ENCODE assay signal across 8 cellular contexts in the genomic region with DNA sequence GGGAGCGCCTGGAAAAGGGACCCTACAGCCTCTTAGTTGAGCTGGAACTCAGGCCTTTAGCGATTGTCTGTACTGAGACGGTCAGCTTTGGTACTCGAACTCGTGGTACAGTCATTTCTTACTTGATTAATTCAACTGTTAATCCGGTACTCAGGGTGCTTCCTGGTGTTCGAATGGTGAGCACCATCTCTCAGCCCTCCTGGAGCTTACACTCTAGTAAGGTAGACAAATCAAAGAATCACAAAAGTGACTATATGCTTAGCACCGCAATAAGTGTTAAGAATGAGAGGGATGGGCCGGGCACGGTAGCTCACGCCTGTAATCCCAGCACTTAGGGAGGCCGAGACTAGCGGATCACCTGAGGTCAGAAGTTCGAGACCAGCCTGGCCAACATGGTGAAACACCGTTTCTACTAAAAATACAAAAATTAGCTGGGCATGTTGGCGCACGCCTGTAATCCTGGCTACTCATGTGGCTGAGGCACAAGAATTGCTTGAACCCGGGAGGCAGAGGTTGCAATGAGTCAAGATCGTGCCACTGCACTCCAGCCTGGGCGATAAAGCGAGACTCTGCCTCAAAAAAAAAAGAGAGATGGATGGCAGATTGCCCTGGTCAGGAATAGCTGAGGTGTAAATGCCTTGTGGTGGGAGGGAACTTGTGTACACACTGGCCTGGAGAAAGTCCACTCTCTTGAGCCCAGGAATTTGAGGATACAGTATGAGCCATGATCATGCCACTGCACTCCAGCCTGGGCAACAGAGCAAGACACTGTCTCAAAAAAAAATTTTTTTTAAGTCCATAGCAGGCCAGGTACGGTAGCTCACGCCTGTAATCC. TPM values are rescaled to one million over a fixed set of nuclear protein-coding genes. Genes with fewer than 3 reads are reported as not detected.
A peak's percentile ranks its signal among the peaks of the same experiment; 100 is the strongest.
DNase-seq lines count a peak whose midpoint lies in the region; ATAC-seq, FAIRE-seq and TF ChIP-seq lines count a peak whose summit lies in the region.

No MANE protein-coding gene starts in this region.

- peaks cover 18% of the 10 kb centered on the region for H3K27me3 Mint-ChIP-seq in activated naive CD4-positive, alpha-beta T cell treated with anti-CD3 and anti-CD28 coated beads, Interleukin-2, amount 10 ng/mL, durations not matched to agents 7 days and 5 days
- H3K27me3 Mint-ChIP-seq in activated T-helper 1 cell treated with anti-CD3 and anti-CD28 coated beads, Interleukin-12 subunit alpha, Interleukin-12 subunit beta, Interleukin-2, Interleukin-4 antibody, amounts not matched to agents 30 ng/mL and 10 ng/mL and 1 ng/mL, durations not matched to agents 14 hours and 24 hours and 36 hours (ENCODE audit: insufficient read depth) = no peaks in the 10 kb centered on the region

- WGBS in thymus = 74% methylated on average over 23 of the region's 23 CpGs

- peaks cover 41% of the 10 kb centered on the region for H3K4me1 Mint-ChIP-seq in activated naive CD4-positive, alpha-beta T cell treated with anti-CD3 and anti-CD28 coated beads, Interleukin-2, amount 10 ng/mL, durations not matched to agents 7 days and 5 days
- H3K4me1 Mint-ChIP-seq in activated T-helper 1 cell treated with anti-CD3 and anti-CD28 coated beads, Interleukin-12 subunit alpha, Interleukin-12 subunit beta, Interleukin-2, Interleukin-4 antibody, amounts not matched to agents 30 ng/mL and 10 ng/mL and 1 ng/mL, durations not matched to agents 14 hours and 24 hours and 36 hours (ENCODE audit: low read depth) = peaks cover 42% of the 10 kb centered on the region

- no peak for TF ChIP-seq CTCF in kidney (IDR thresholded peaks at IDR 0.05; ENCODE audit: borderline replicate concordance, extremely low read depth, insufficient read depth)

- H3K4me3 Mint-ChIP-seq in activated naive CD4-positive, alpha-beta T cell treated with anti-CD3 and anti-CD28 coated beads, Interleukin-2, amount 10 ng/mL, durations not matched to agents 7 days and 5 days = peak overlapping the region; percentile 84
- H3K4me3 Mint-ChIP-seq in activated T-helper 1 cell treated with anti-CD3 and anti-CD28 coated beads, Interleukin-12 subunit alpha, Interleukin-12 subunit beta, Interleukin-2, Interleukin-4 antibody, amounts not matched to agents 30 ng/mL and 10 ng/mL and 1 ng/mL, durations not matched to agents 14 hours and 24 hours and 36 hours = peak overlapping the region; percentile 93

- H3K27ac Mint-ChIP-seq in activated naive CD4-positive, alpha-beta T cell treated with anti-CD3 and anti-CD28 coated beads, Interleukin-2, amount 10 ng/mL, durations not matched to agents 7 days and 5 days = peak overlapping the region; percentile 86
- peak overlapping the region; percentile 91 for H3K27ac Mint-ChIP-seq in activated T-helper 1 cell treated with anti-CD3 and anti-CD28 coated beads, Interleukin-12 subunit alpha, Interleukin-12 subunit beta, Interleukin-2, Interleukin-4 antibody, amounts not matched to agents 30 ng/mL and 10 ng/mL and 1 ng/mL, durations not matched to agents 14 hours and 24 hours and 36 hours

- intact Hi-C loops in activated T-helper 1 cell treated with anti-CD3 and anti-CD28 coated beads, Interleukin-12 subunit alpha, Interleukin-12 subunit beta, Interleukin-2, Interleukin-4 antibody, amounts not matched to agents 30 ng/mL and 10 ng/mL and 1 ng/mL, durations not matched to agents 14 hours and 24 hours and 36 hours (cut with micrococcal nuclease) = loop anchor here (5.0 kb wide), 5 partner anchors 399 to 1414 kb away; partner anchors contain the start of genes DCTN4, G3BP1, GM2A and GRPEL2
- intact Hi-C loops in kidney (cut with DNase I) = no loop called here

- FAIRE-seq in kidney (lab: Jason Lieb, UNC) = no peak

- peak overlapping the region; percentile 74 to 82 for H3K4me3 ChIP-seq in kidney (ENCODE audit: low read length in 2 of 2)
- H3K4me3 ChIP-seq in thymus (ENCODE audit: low read length) = peak overlapping the region; percentile 79

- peak overlapping the region; percentile 67 to 75 for H3K9ac ChIP-seq in kidney (ENCODE audit: low read length in 2 of 2)

- ATAC-seq in HG03039 (IDR thresholded peaks at IDR 0.05; ENCODE audit: unreplicated experiment) = no peak
- ATAC-seq in HG02970 (IDR thresholded peaks at IDR 0.05; ENCODE audit: low FRiP score, unreplicated experiment) = no peak

- no peaks in the 10 kb centered on the region for H3K9me3 Mint-ChIP-seq in activated naive CD4-positive, alpha-beta T cell treated with anti-CD3 and anti-CD28 coated beads, Interleukin-2, amount 10 ng/mL, durations not matched to agents 7 days and 5 days
- H3K9me3 Mint-ChIP-seq in activated T-helper 1 cell treated with anti-CD3 and anti-CD28 coated beads, Interleukin-12 subunit alpha, Interleukin-12 subunit beta, Interleukin-2, Interleukin-4 antibody, amounts not matched to agents 30 ng/mL and 10 ng/mL and 1 ng/mL, durations not matched to agents 14 hours and 24 hours and 36 hours = no peaks in the 10 kb centered on the region

- H3K36me3 ChIP-seq in kidney (ENCODE audit: control insufficient read depth in 1 of 2, insufficient read depth in 2 of 2, low read length in 2 of 2) (peaks cover 10 to 23% of the 10 kb centered on the region in 2 donors), thymus (ENCODE audit: control insufficient read depth, insufficient read depth) (peaks cover 30% of the 10 kb centered on the region)

- DNase-seq in activated naive CD4-positive, alpha-beta T cell treated with anti-CD3 and anti-CD28 coated beads, Interleukin-2, amount 10 ng/mL, durations not matched to agents 7 days and 5 days = no peak
- DNase-seq in activated naive CD4-positive, alpha-beta T cell (lab: John Stamatoyannopoulos, UW) = no peak
- DNase-seq in activated T-helper 1 cell treated with anti-CD3 and anti-CD28 coated beads, Interleukin-12 subunit alpha, Interleukin-12 subunit beta, Interleukin-2, Interleukin-4 antibody, amounts not matched to agents 30 ng/mL and 10 ng/mL and 1 ng/mL, durations not matched to agents 14 hours and 24 hours and 36 hours (ENCODE audit: low spot score) = no peak
- peak; percentile 14 for DNase-seq in kidney
- no peak for DNase-seq in NCI-H2081 (lab: John Stamatoyannopoulos, UW)

- peaks cover 8 to 9% of the 10 kb centered on the region in 2 donors for H3K4me1 ChIP-seq in kidney (ENCODE audit: control insufficient read depth in 1 of 2, insufficient read depth in 1 of 2, low read depth in 1 of 2, low read length in 2 of 2)
- H3K4me1 ChIP-seq in thymus (ENCODE audit: control insufficient read depth, insufficient read depth, low read length) = peaks cover 6% of the 10 kb centered on the region

- H3K36me3 Mint-ChIP-seq in activated naive CD4-positive, alpha-beta T cell treated with anti-CD3 and anti-CD28 coated beads, Interleukin-2, amount 10 ng/mL, durations not matched to agents 7 days and 5 days = peaks cover 28% of the 10 kb centered on the region
- H3K36me3 Mint-ChIP-seq in activated T-helper 1 cell treated with anti-CD3 and anti-CD28 coated beads, Interleukin-12 subunit alpha, Interleukin-12 subunit beta, Interleukin-2, Interleukin-4 antibody, amounts not matched to agents 30 ng/mL and 10 ng/mL and 1 ng/mL, durations not matched to agents 14 hours and 24 hours and 36 hours (ENCODE audit: low read depth) = peaks cover 28% of the 10 kb centered on the region

- H3K27ac ChIP-seq in kidney (ENCODE audit: low read depth in 2 of 2, low read length in 2 of 2) = no peak overlapping the region
- no peak overlapping the region for H3K27ac ChIP-seq in thymus (ENCODE audit: low read depth)

- H3K9me3 ChIP-seq in kidney (ENCODE audit: control insufficient read depth in 1 of 2, low read length in 2 of 2) (no peaks in the 10 kb centered on the region), thymus (ENCODE audit: control insufficient read depth) (no peaks in the 10 kb centered on the region)

- CTCF ChIA-PET in activated naive CD4-positive, alpha-beta T cell treated with anti-CD3 and anti-CD28 coated beads, Interleukin-2, amount 10 ng/mL, durations not matched to agents 7 days and 5 days (lab: Charles Lee) = no interaction called here

- H3K27me3 ChIP-seq in thymus (ENCODE audit: control insufficient read depth, insufficient read depth) = no peaks in the 10 kb centered on the region

RNA-seq across cellular contexts. Expression of gene TCOF1, which starts 1.0 kb away (rescaled TPM):
- total RNA-seq in activated T-helper 1 cell treated with anti-CD3 and anti-CD28 coated beads, Interleukin-12 subunit alpha, Interleukin-12 subunit beta, Interleukin-2, Interleukin-4 antibody, amounts not matched to agents 30 ng/mL and 10 ng/mL and 1 ng/mL, durations not matched to agents 14 hours and 24 hours and 36 hours = 130 and 131 TPM in 2 replicates
- total RNA-seq in kidney = 23.5 TPM
- polyA plus RNA-seq in kidney (ENCODE audit: insufficient read depth, low read depth, low replicate concordance) (12.2 TPM), thymus (17.7 TPM)

RNA-seq across cellular contexts. Expression of gene CD74, which starts 54.2 kb away (rescaled TPM):
- total RNA-seq in activated T-helper 1 cell treated with anti-CD3 and anti-CD28 coated beads, Interleukin-12 subunit alpha, Interleukin-12 subunit beta, Interleukin-2, Interleukin-4 antibody, amounts not matched to agents 30 ng/mL and 10 ng/mL and 1 ng/mL, durations not matched to agents 14 hours and 24 hours and 36 hours = 440 and 444 TPM in 2 replicates
- 2,003 TPM for total RNA-seq in kidney
- polyA plus RNA-seq in kidney (ENCODE audit: insufficient read depth, low read depth, low replicate concordance) (1,887 TPM), thymus (2,730 TPM)

RNA-seq across cellular contexts. Expression of gene ARSI, which starts 55.8 kb away (rescaled TPM):
- not detected in 2 replicates for total RNA-seq in activated T-helper 1 cell treated with anti-CD3 and anti-CD28 coated beads, Interleukin-12 subunit alpha, Interleukin-12 subunit beta, Interleukin-2, Interleukin-4 antibody, amounts not matched to agents 30 ng/mL and 10 ng/mL and 1 ng/mL, durations not matched to agents 14 hours and 24 hours and 36 hours
- total RNA-seq in kidney = 0.57 TPM
- 1.1 TPM for polyA plus RNA-seq in kidney (ENCODE audit: insufficient read depth, low read depth, low replicate concordance)
- polyA plus RNA-seq in thymus = 0.59 TPM
